Comparison of ENCODE assay signal across 1 cellular context in the genomic region with DNA sequence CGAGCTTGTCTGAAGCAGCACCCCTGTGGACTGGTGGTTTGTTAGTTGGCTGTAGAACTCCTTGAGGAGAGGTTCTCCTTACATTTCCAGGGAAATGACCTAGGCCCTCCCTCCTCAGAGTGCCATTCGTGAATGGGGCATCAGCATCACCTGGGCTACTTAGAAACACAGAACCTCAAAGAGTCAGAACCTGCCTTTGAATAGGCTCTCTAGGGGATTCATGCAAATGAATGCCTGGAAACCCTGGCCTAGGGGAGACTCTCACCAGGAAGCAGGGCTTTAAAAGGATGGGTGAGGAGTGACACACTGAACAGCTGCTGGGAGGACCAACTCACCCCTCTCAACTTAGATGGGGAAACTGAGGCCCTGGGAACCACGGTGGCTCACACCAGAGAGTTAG.
TF ChIP-seq lines count a peak whose summit lies in the region.

No MANE protein-coding gene starts in this region.

TF ChIP-seq in GM12878, 131 proteins besides CTCF, POLR2A, EP300 and RAD21:
- no peak for TF ChIP-seq SMAD5 (IDR thresholded peaks at IDR 0.05; ENCODE audit: low read depth)
- peak; percentile 19 for TF ChIP-seq MEF2B (IDR thresholded peaks at IDR 0.05; ENCODE audit: partially characterized antibody, poor library complexity, severe bottlenecking)
- no peak for TF ChIP-seq MYC (IDR thresholded peaks at IDR 0.05; ENCODE audit: insufficient read depth, insufficient read length, insufficient replicate concordance, low read length, severe bottlenecking)
TF ChIP-seq in GM12878: peak in this region for 1.
